In genomic region chr10:12348341-12348869, GRCh38 we compare ENCODE assay signal across 8 cellular contexts. TPM values are rescaled to one million over a fixed set of nuclear protein-coding genes. Genes with fewer than 3 reads are reported as not detected.
DNase-seq lines count a peak whose midpoint lies in the region; ATAC-seq, FAIRE-seq and TF ChIP-seq lines count a peak whose summit lies in the region.

No MANE protein-coding gene starts in this region.

- H3K27ac ChIP-seq in CD4-positive, CD25-positive, alpha-beta regulatory T cell (ENCODE audit: insufficient read depth, low read length, poor library complexity, severe bottlenecking), result peak overlapping the region; percentile 87
- H3K27ac ChIP-seq in ectodermal cell (ENCODE audit: insufficient read depth, low read depth, low read length, poor library complexity, severe bottlenecking), result no peak overlapping the region
- no peak overlapping the region for H3K27ac ChIP-seq in neural cell (ENCODE audit: low read length)

- peaks cover 10% of the 10 kb centered on the region for H3K27me3 Mint-ChIP-seq in CD4-positive, CD25-positive, alpha-beta regulatory T cell

- H4K20me1 ChIP-seq in neural cell (ENCODE audit: insufficient read depth), result no peaks in the 10 kb centered on the region

- no peaks in the 10 kb centered on the region for H3K36me3 ChIP-seq in CD4-positive, CD25-positive, alpha-beta regulatory T cell (ENCODE audit: control insufficient read depth, insufficient read depth, low read length)
- H3K36me3 ChIP-seq in MG63 (no peaks in the 10 kb centered on the region; the same call in 1 of the 2 replicates), ectodermal cell (ENCODE audit: control insufficient read depth, insufficient read depth, low read length) (no peaks in the 10 kb centered on the region), neural cell (ENCODE audit: insufficient read depth, low read length) (no peaks in the 10 kb centered on the region)

- H3K9me3 ChIP-seq in CD4-positive, CD25-positive, alpha-beta regulatory T cell (ENCODE audit: control insufficient read depth in 2 of 2, low read length in 2 of 2), result no peaks in the 10 kb centered on the region
- H3K9me3 ChIP-seq in MG63 (no peaks in the 10 kb centered on the region), ectodermal cell (ENCODE audit: control insufficient read depth, low read length) (no peaks in the 10 kb centered on the region), neural cell (ENCODE audit: low read length) (no peaks in the 10 kb centered on the region)

- H3K9me3 Mint-ChIP-seq in CD4-positive, CD25-positive, alpha-beta regulatory T cell, result peaks cover 0 to 3% (median 0%) of the 10 kb centered on the region in 7 donors

- FAIRE-seq in GM19239 (lab: Jason Lieb, UNC), result no peak

- H2AFZ ChIP-seq in neural cell (ENCODE audit: low read depth, low read length), result no peak overlapping the region

- H3K4me1 ChIP-seq in CD4-positive, CD25-positive, alpha-beta regulatory T cell (ENCODE audit: control insufficient read depth, insufficient read depth, low read length, poor library complexity, severe bottlenecking), result peaks cover 28% of the 10 kb centered on the region
- H3K4me1 ChIP-seq in ectodermal cell (ENCODE audit: control insufficient read depth, insufficient read depth, low read length), result peaks cover 8% of the 10 kb centered on the region

- peaks cover 20% of the 10 kb centered on the region for H3K79me2 ChIP-seq in neural cell (replicated peaks; ENCODE audit: insufficient read depth, low read length)

- no peak for TF ChIP-seq CTCF in neural cell (IDR thresholded peaks at IDR 0.05; ENCODE audit: poor library complexity, severe bottlenecking)

- H3K27ac Mint-ChIP-seq in CD4-positive, CD25-positive, alpha-beta regulatory T cell, result peak overlapping the region; percentile 89 to 95 (median 94)

- no peaks in the 10 kb centered on the region for H3F3A ChIP-seq in neural cell (ENCODE audit: insufficient read depth, low read length, poor library complexity, severe bottlenecking)

- H3K4me1 Mint-ChIP-seq in CD4-positive, CD25-positive, alpha-beta regulatory T cell, result peaks cover 12 to 38% (median 22%) of the 10 kb centered on the region in 4 donors

- H3K4me3 ChIP-seq in CD4-positive, CD25-positive, alpha-beta regulatory T cell (ENCODE audit: low read depth, low read length), result peak overlapping the region; percentile 21
- peak overlapping the region; percentile 71 for H3K4me3 ChIP-seq in MG63
- H3K4me3 ChIP-seq in ectodermal cell (ENCODE audit: insufficient read depth, low read depth, low read length), result peak overlapping the region; percentile 77
- H3K4me3 ChIP-seq in neural cell (ENCODE audit: low read length), result peak overlapping the region; percentile 94

- no peak for ATAC-seq in CD4-positive, CD25-positive, alpha-beta regulatory T cell (ENCODE audit: low read depth in 2 of 2)
- no peak for ATAC-seq in HG03280 (IDR thresholded peaks at IDR 0.05; ENCODE audit: unreplicated experiment)
- ATAC-seq in HG03439 (IDR thresholded peaks at IDR 0.05; ENCODE audit: unreplicated experiment), result no peak

- no peak for TF ChIP-seq RAD21 in neural cell (conservative IDR thresholded peaks at IDR 0.05)

- WGBS in ectodermal cell, 2 experiments, result 15 to 17% methylated on average over 24 of the region's 24 CpGs

- no peaks in the 10 kb centered on the region for H3K27me3 ChIP-seq in CD4-positive, CD25-positive, alpha-beta regulatory T cell (ENCODE audit: control insufficient read depth, insufficient read depth, low read length)
- H3K27me3 ChIP-seq in MG63, result no peaks in the 10 kb centered on the region
- H3K27me3 ChIP-seq in ectodermal cell (ENCODE audit: control insufficient read depth, insufficient read depth, low read length, poor library complexity, severe bottlenecking), result peaks cover 35% of the 10 kb centered on the region
- no peaks in the 10 kb centered on the region for H3K27me3 ChIP-seq in neural cell (ENCODE audit: insufficient read depth, low read depth, low read length)

- peak overlapping the region; percentile 79 for H3K9ac ChIP-seq in neural cell (ENCODE audit: low read length)

- no peaks in the 10 kb centered on the region for H3K36me3 Mint-ChIP-seq in CD4-positive, CD25-positive, alpha-beta regulatory T cell

- no peak for TF ChIP-seq EP300 in neural cell (conservative IDR thresholded peaks at IDR 0.05; ENCODE audit: poor library complexity, severe bottlenecking)

- H3K4me3 Mint-ChIP-seq in CD4-positive, CD25-positive, alpha-beta regulatory T cell, result peak overlapping the region; percentile 72 to 92 (median 83)

- DNase-seq in CD4-positive, CD25-positive, alpha-beta regulatory T cell, result no peak
- DNase-seq in MG63 (no peak), Kasumi-1 (lab: John Stamatoyannopoulos, UW) (no peak), GM19239 (ENCODE audit: insufficient read length, low spot score) (no peak)

- no peaks in the 10 kb centered on the region for H3K9me2 ChIP-seq in neural cell (ENCODE audit: insufficient read depth, low read length)

- H3K4me2 ChIP-seq in neural cell (ENCODE audit: low read length), result peak overlapping the region; percentile 25

TF ChIP-seq in neural cell, 6 proteins besides CTCF, POLR2A, EP300 and RAD21:
- TF ChIP-seq POLR2AphosphoS5 (IDR thresholded peaks at IDR 0.05), result no peak
- TF ChIP-seq MXI1 (conservative IDR thresholded peaks at IDR 0.05; ENCODE audit: poor library complexity, severe bottlenecking), result peak; percentile 50
TF ChIP-seq in neural cell: peak in this region for 1.

RNA-seq across cellular contexts. Expression of gene CAMK1D, which starts 0.9 kb away (rescaled TPM):
- 25.3 TPM for total RNA-seq in CD4-positive, CD25-positive, alpha-beta regulatory T cell
- 1 to 10 TPM; 4.4 to 5.8 (median 5.0) TPM for polyA plus RNA-seq in CD4-positive, CD25-positive, alpha-beta regulatory T cell
- total RNA-seq in MG63 (2014; rRNA removed; shearing (Covaris generic); ENCODE audit: low replicate concordance), result 6.8 and 13.2 TPM in 2 replicates
- 8.1 TPM for polyA plus RNA-seq in ectodermal cell (2013, experiment 1 of 4)
- 9.1 TPM for polyA plus RNA-seq in ectodermal cell (2013, experiment 2 of 4)
- polyA plus RNA-seq in ectodermal cell (2013, experiment 3 of 4), result 6.6 TPM
- 6.3 TPM for polyA plus RNA-seq in ectodermal cell (2013, experiment 4 of 4)
- 13.8 and 18.6 TPM in 2 replicates for polyA plus RNA-seq in neural cell
- 32.4 and 38.7 TPM in 2 replicates for polyA minus RNA-seq in neural cell

Comparison
In these comparisons a context has a peak if more than half of its experiments do, and no peak if none do; other contexts are left out.
1. H3K4me3 ChIP-seq: peak in every context shown above with its lines; median percentile 94 in neural cell; 77 in ectodermal cell; 71 in MG63; 21 in CD4-positive, CD25-positive, alpha-beta regulatory T cell.